4 cellular contexts compared by ENCODE assay signal in the genomic region with DNA sequence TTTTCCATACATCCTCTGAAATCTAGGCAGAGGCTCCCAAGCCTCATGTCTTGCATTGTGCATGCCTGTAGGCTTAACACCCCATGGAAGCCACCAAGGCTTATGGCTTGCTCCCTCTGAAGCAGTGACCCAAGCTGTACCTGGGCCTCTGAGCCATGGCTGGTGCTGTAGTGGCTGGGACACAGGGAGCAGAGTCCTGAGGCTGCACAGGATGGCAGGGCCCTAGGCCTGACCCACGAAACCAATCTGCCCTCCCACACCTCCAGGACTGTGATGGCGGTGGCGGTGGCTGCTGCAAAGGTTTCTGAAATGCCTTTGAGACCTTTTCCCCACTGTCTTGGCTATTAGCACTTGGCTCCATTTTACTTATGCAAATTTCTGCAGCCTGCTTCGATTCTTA.
"Had no signal": no experiment of that assay in that cellular context is flagged by ENCODE, and none has a peak within 500 bp of the region (broad histone marks: within the 10 kb centered on the region; RNA-seq: fewer than 3 reads in every experiment).

No MANE protein-coding gene starts in this region.

- DNase-seq: H9, HCEC 1CT, IMR-90 had no signal

- H3K4me3 Mint-ChIP-seq: GM23338, H9 had no signal

- H3K4me1 Mint-ChIP-seq: GM23338, H9 had no signal

- H3K27ac Mint-ChIP-seq: GM23338, H9 had no signal

- H2AFZ ChIP-seq: GM23338 had no signal

- ATAC-seq: GM23338 had no signal

- H3K4me2 ChIP-seq: GM23338 had no signal

- H3K4me3 ChIP-seq: GM23338 had no signal
